Comparison of ENCODE assay signal across 8 cellular contexts in genomic region chr10:73094986-73095478, GRCh38. TPM values are rescaled to one million over a fixed set of nuclear protein-coding genes. Genes with fewer than 3 reads are reported as not detected.
DNase-seq lines count a peak whose midpoint lies in the region; ATAC-seq and TF ChIP-seq lines count a peak whose summit lies in the region.

No MANE protein-coding gene starts in this region.

- no peaks in the 10 kb centered on the region for H3K9me3 ChIP-seq in gastrocnemius medialis

- peak overlapping the region; percentile 91 to 100 (median 96) for H3K27ac ChIP-seq in gastrocnemius medialis

- DNase-seq in GM12864 (ENCODE audit: low read depth), result no peak
- DNase-seq in T-cell, result no peak
- DNase-seq in fibroblast of the aortic adventitia (ENCODE audit: low read depth), result peak; percentile 26
- DNase-seq in gastrocnemius medialis, result no peak
- DNase-seq in RPMI8226, result no peak
- DNase-seq in CD1c-positive myeloid dendritic cell (ENCODE audit: extremely low spot score), result no peak

- in situ Hi-C loops in gastrocnemius medialis (cut with MboI; ENCODE audit: low sequenced_read_pairs in 4 of 4), result loop anchor here in 2 of 4 donors (10.0 kb wide), 1 partner anchor 70 kb away; the partner anchor contains the start of genes ECD (in 2 of the 2) and FAM149B1 (in 2 of the 2)

- peaks cover 54 to 61% of the 10 kb centered on the region in 2 donors for H3K4me1 ChIP-seq in gastrocnemius medialis

- intact Hi-C loops in gastrocnemius medialis (cut with DNase I; ENCODE audit: low total_unique reads), result loop anchor here (5.0 kb wide), 1 partner anchor 157 kb away; the partner anchor contains the start of gene MRPS16

- H3K4me1 Mint-ChIP-seq in T-cell, result peaks cover 27 to 43% (median 33%) of the 10 kb centered on the region in 3 donors

- peak overlapping the region; percentile 88 to 93 for H3K27ac Mint-ChIP-seq in T-cell

- H3K4me3 Mint-ChIP-seq in T-cell, result peak overlapping the region; percentile 90 to 95 (median 95)

- TF ChIP-seq CTCF in GM12864 (IDR thresholded peaks at IDR 0.05; ENCODE audit: low read depth, low read length, missing control alignments) (no peak), fibroblast of the aortic adventitia (IDR thresholded peaks at IDR 0.05; ENCODE audit: insufficient read depth, low read length) (no peak), gastrocnemius medialis (IDR thresholded peaks at IDR 0.05 in 4 of 5, conservative IDR thresholded peaks at IDR 0.05 in 1 of 5) (no peak)

- H3K27me3 Mint-ChIP-seq in T-cell, result no peaks in the 10 kb centered on the region

- peak overlapping the region; percentile 90 for H3K4me3 ChIP-seq in GM12864 (ENCODE audit: low read depth, low read length)
- peak overlapping the region; percentile 91 for H3K4me3 ChIP-seq in fibroblast of the aortic adventitia (ENCODE audit: low read depth, low read length)
- peak overlapping the region; percentile 83 to 99 (median 94) for H3K4me3 ChIP-seq in gastrocnemius medialis

- TF ChIP-seq POLR2A in gastrocnemius medialis (IDR thresholded peaks at IDR 0.05), result no peak

- peaks cover 0 to 1% of the 10 kb centered on the region in 2 donors for H3K36me3 ChIP-seq in gastrocnemius medialis

- H3K27me3 ChIP-seq in gastrocnemius medialis, result no peaks in the 10 kb centered on the region

- no peaks in the 10 kb centered on the region for H3K9me3 Mint-ChIP-seq in T-cell

- peaks cover 6% of the 10 kb centered on the region for H3K36me3 Mint-ChIP-seq in T-cell

- CTCF ChIA-PET in T-cell (lab: Charles Lee), result interaction anchor here (0.5 to 4.1 kb wide), 16 partner anchors 11 to 750 kb away, joined by 3 to 48 read pairs (median 4); partner anchors contain the start of genes NUDT13 (in 2 of the 2) and CFAP70 (in 1 of the 2)

- ATAC-seq in T-cell (replicated peaks in 1 of 4) (no peak), gastrocnemius medialis (no peak), GM21529 (IDR thresholded peaks at IDR 0.05; ENCODE audit: unreplicated experiment) (no peak), HG02840 (IDR thresholded peaks at IDR 0.05; ENCODE audit: low FRiP score, unreplicated experiment) (no peak)

- POLR2A ChIA-PET in T-cell (lab: Charles Lee), result interaction anchor here (0.5 to 3.0 kb wide), 23 partner anchors 15 to 1508 kb away, joined by 3 to 29 read pairs (median 5); partner anchors contain the start of genes DNAJC9 (in 1 of the 2), ECD (in 1 of the 2), FAM149B1 (in 1 of the 2) and MCU (in 1 of the 2)

RNA-seq across cellular contexts. Expression of gene P4HA1, which starts 1.6 kb away (rescaled TPM):
- total RNA-seq in T-cell (10 to 100 TPM; 11.3 to 15.4 (median 13.0) TPM), fibroblast of the aortic adventitia (ENCODE audit: low replicate concordance) (159 and 170 TPM in 2 replicates), gastrocnemius medialis (100 to 1,000 TPM in 3 of 4 donors, 10 to 100 TPM in 1; 65.3 to 348 (median 217) TPM)

RNA-seq across cellular contexts. Expression of gene NUDT13, which starts 15.2 kb away (rescaled TPM):
- total RNA-seq in T-cell, result 1 to 10 TPM in 4 of 5 donors, under 1 TPM in 1; 0.49 to 3.3 (median 2.2) TPM
- 1.8 TPM in 2 replicates for total RNA-seq in fibroblast of the aortic adventitia (ENCODE audit: low replicate concordance)
- total RNA-seq in gastrocnemius medialis, result 1 to 10 TPM; 1.7 to 5.3 (median 2.0) TPM
